20 cellular contexts compared by ENCODE assay signal in genomic region chr2:101811226-101812015, GRCh38.
DNase-seq lines count a peak whose midpoint lies in the region; ATAC-seq, FAIRE-seq and TF ChIP-seq lines count a peak whose summit lies in the region.
"Had no signal": no experiment of that assay in that cellular context is flagged by ENCODE, and none has a peak within 500 bp of the region (broad histone marks: within the 10 kb centered on the region; RNA-seq: fewer than 3 reads in every experiment).

No MANE protein-coding gene starts in this region.

- intact Hi-C loops in HepG2 (cut with micrococcal nuclease; ENCODE audit: unreplicated experiment) (no loop called here), right lobe of liver (cut with DNase I) (loop anchor here in 1 of 2 donors (10.0 kb wide), 1 partner anchor 297 kb away; no protein-coding TSS in a partner anchor)

- H3K27me3 Mint-ChIP-seq in WTC11 (ENCODE audit: low read depth): no peaks in the 10 kb centered on the region

- H3K9me3 ChIP-seq in HepG2 (ENCODE audit: low read length) (no peaks in the 10 kb centered on the region), right lobe of liver (no peaks in the 10 kb centered on the region)

- WGBS in HepG2 (ENCODE audit: low lambda C conversion rate): 95% methylated on average over 11 of the region's 11 CpGs
- 90% methylated on average over 4 of the region's 11 CpGs for WGBS in right lobe of liver (ENCODE audit: insufficient coverage, low coverage, low lambda C conversion rate, missing lambda C conversion rate)

- no peak for TF ChIP-seq RAD21 in HepG2 (CRISPR knock-in tag; IDR thresholded peaks at IDR 0.05)

- peaks cover 7% of the 10 kb centered on the region; the same call in 1 of the 2 replicates for H3K36me3 Mint-ChIP-seq in WTC11
- H3K36me3 Mint-ChIP-seq: natural killer cell had no signal

- BruUV-seq in HepG2 (replicated peaks; lab: Mats Ljungman, UMichigan): no TSS peak

- H3K27me3 ChIP-seq in HepG2 (ENCODE audit: control insufficient read depth in 1 of 2, insufficient read depth in 2 of 2, low read length in 2 of 2) (no peaks in the 10 kb centered on the region), right lobe of liver (no peaks in the 10 kb centered on the region), layer of hippocampus (ENCODE audit: control insufficient read depth, insufficient read depth, low read length) (no peaks in the 10 kb centered on the region)

- no peak overlapping the region for H3K27ac ChIP-seq in HepG2 (ENCODE audit: extremely low read length, insufficient read depth, low read length)
- no peak overlapping the region for H3K27ac ChIP-seq in right lobe of liver
- peak overlapping the region; percentile 22 for H3K27ac ChIP-seq in layer of hippocampus (ENCODE audit: low read depth, low read length)
- H3K27ac ChIP-seq: C4-2B, skin epidermis had no signal

- H3K9me3 Mint-ChIP-seq in WTC11: no peaks in the 10 kb centered on the region
- H3K9me3 Mint-ChIP-seq: natural killer cell had no signal

- no peak for FAIRE-seq in HepG2 (lab: Jason Lieb, UNC)
- no peak for FAIRE-seq in GM12892 (lab: Jason Lieb, UNC)

- in situ Hi-C loops in HepG2 (cut with HindIII; ENCODE audit: extremely low pct_ligation_motif_present, low pct_unique_long_range_greater_than_20kb): no loop called here

- H2AFZ ChIP-seq in HepG2 (ENCODE audit: low read length): no peak overlapping the region

- ATAC-seq in HepG2 (no peak; the same call in 2 of the 3 replicates), right lobe of liver (no peak), WTC11 (no peak)
- ATAC-seq: natural killer cell had no signal

- peaks cover 65% of the 10 kb centered on the region for H4K20me1 ChIP-seq in HepG2 (ENCODE audit: insufficient read depth, low read length)

- H3K27ac Mint-ChIP-seq in WTC11: peak overlapping the region; percentile 75
- H3K27ac Mint-ChIP-seq: natural killer cell had no signal

- CTCF ChIA-PET in HepG2 (lab: Yijun Ruan, JAX; ENCODE audit: low intra/inter-chr PET ratio, low total read pairs): no interaction called here
- CTCF ChIA-PET in WTC11 (lab: Charles Lee): interaction anchor here (0.8 to 1.2 kb wide), 2 partner anchors 12 to 470 kb away, joined by 3 to 4 read pairs; no protein-coding TSS in a partner anchor

- TF ChIP-seq CTCF in HepG2 (CRISPR knock-in tag; IDR thresholded peaks at IDR 0.05) (no peak), right lobe of liver (IDR thresholded peaks at IDR 0.05) (no peak), WTC11 (IDR thresholded peaks at IDR 0.05) (no peak)

- peaks cover 6 to 25% of the 10 kb centered on the region in 2 experiments for H3K36me3 ChIP-seq in HepG2 (replicated peaks in 1 of 2; ENCODE audit: control insufficient read depth in 1 of 2, insufficient read depth in 2 of 2, low read length in 2 of 2)
- H3K36me3 ChIP-seq in right lobe of liver: no peaks in the 10 kb centered on the region

- no peak overlapping the region for H3K9ac ChIP-seq in HepG2 (ENCODE audit: insufficient read depth, low read depth, low read length)

- peaks cover 95% of the 10 kb centered on the region for H3K79me2 ChIP-seq in HepG2 (ENCODE audit: insufficient read depth, low read length)

- TF ChIP-seq POLR2A in HepG2 (IDR thresholded peaks at IDR 0.05; ENCODE audit: insufficient read depth in 1 of 2, low read depth in 2 of 2, low read length in 2 of 2) (no peak), right lobe of liver (IDR thresholded peaks at IDR 0.05) (no peak), GM12892 (IDR thresholded peaks at IDR 0.05; ENCODE audit: low read depth, low read length) (no peak)

- POLR2A ChIA-PET in HepG2 (lab: Yijun Ruan, JAX) (no interaction called here), WTC11 (lab: Charles Lee) (no interaction called here)

- no peak overlapping the region for H3K4me2 ChIP-seq in HepG2 (ENCODE audit: low read depth, low read length)

- H3K4me1 ChIP-seq in HepG2 (ENCODE audit: insufficient read depth, low read length): peaks cover 54% of the 10 kb centered on the region
- H3K4me1 ChIP-seq in right lobe of liver: peaks cover 0 to 27% (median 9%) of the 10 kb centered on the region in 4 donors

- H3K4me1 Mint-ChIP-seq in WTC11: peaks cover 75% of the 10 kb centered on the region

- no peak overlapping the region for H3K4me3 Mint-ChIP-seq in WTC11
- H3K4me3 Mint-ChIP-seq: natural killer cell had no signal

- DNase-seq in HepG2 (ENCODE audit: low spot score) (no peak), right lobe of liver (no peak), WTC11 (ENCODE audit: low spot score) (no peak), hepatic stellate cell (ENCODE audit: low spot score) (no peak), GF-D8 (lab: John Stamatoyannopoulos, UW) (no peak), GM12892 (ENCODE audit: insufficient read length) (no peak), medulla oblongata (ENCODE audit: extremely low spot score) (no peak)
- DNase-seq: activated naive CD4-positive, alpha-beta T cell treated with Interleukin-2 at 50 U/mL for 16 hours; DND-41; foreskin melanocyte; kidney glomerular epithelial cell; mesendoderm; natural killer cell; NCI-H1930; NCI-H510A treated with DMSO at 0.1 percent for 48 hours; stimulated activated CD4-positive, alpha-beta T cell treated with anti-CD3 and anti-CD28 coated beads, Interleukin-4, amount 100 ng/mL, for 1 hour; SW 1271 had no signal

- H3K4me3 ChIP-seq in HepG2 (replicated peaks in 1 of 3; ENCODE audit: insufficient read depth in 1 of 3, low read depth in 2 of 3, low read length in 3 of 3): no peak overlapping the region
- no peak overlapping the region for H3K4me3 ChIP-seq in right lobe of liver
- H3K4me3 ChIP-seq: skin epidermis had no signal

- TF ChIP-seq EP300 in HepG2 (IDR thresholded peaks at IDR 0.05; ENCODE audit: low read depth in 2 of 2, low read length in 2 of 2) (no peak), HepG2 (CRISPR knock-in tag; IDR thresholded peaks at IDR 0.05; ENCODE audit: borderline replicate concordance) (no peak)

TF ChIP-seq in HepG2, 621 proteins besides CTCF, POLR2A, EP300 and RAD21:
- peak; percentile 84 for TF ChIP-seq RBM22 (optimal IDR thresholded peaks at IDR 0.05; ENCODE audit: low read length)
- TF ChIP-seq TCF7L2 (IDR thresholded peaks at IDR 0.05; ENCODE audit: low read depth, low read length): no peak
- TF ChIP-seq ZBTB34 (CRISPR knock-in tag; IDR thresholded peaks at IDR 0.05): no peak

TF ChIP-seq in WTC11, 78 proteins besides CTCF, POLR2A, EP300 and RAD21 (continues in another document):
- TF ChIP-seq E2F4 (CRISPR knock-in tag; IDR thresholded peaks at IDR 0.05; ENCODE audit: borderline replicate concordance, low read depth) (no peak), ZNF263 (CRISPR knock-in tag; IDR thresholded peaks at IDR 0.05; ENCODE audit: low read depth) (no peak), SOX15 (CRISPR knock-in tag; IDR thresholded peaks at IDR 0.05) (no peak), HMGA2 (CRISPR knock-in tag; IDR thresholded peaks at IDR 0.05) (no peak), AFF4 (CRISPR knock-in tag; IDR thresholded peaks at IDR 0.05; ENCODE audit: borderline replicate concordance) (no peak), SP1 (CRISPR knock-in tag; conservative IDR thresholded peaks at IDR 0.05) (no peak), NFYB (CRISPR knock-in tag; conservative IDR thresholded peaks at IDR 0.05; ENCODE audit: low read depth) (no peak), ZMAT4 (CRISPR knock-in tag; IDR thresholded peaks at IDR 0.05) (no peak)
